Comparison of ENCODE assay signal across 17 cellular contexts in the genomic region with DNA sequence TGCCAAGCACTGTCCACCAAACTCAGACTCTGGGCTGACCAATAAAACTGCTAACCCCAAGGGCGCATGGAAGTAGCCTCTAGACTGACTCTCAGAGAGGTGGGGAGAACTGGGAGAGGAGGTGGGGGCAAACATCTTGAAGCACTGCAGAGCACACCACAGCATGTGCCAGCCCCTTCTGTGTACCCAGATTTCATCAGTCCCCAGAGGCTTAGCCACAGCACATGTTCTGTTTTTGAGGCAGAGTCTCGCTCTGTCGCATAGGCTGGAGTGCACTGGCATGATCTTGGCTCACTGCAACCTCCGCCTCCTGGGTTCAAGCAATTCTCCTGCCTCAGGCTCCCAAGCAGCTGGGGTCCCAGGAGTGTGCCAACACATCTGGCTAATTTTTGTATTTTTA.
DNase-seq lines count a peak whose midpoint lies in the region; ATAC-seq and TF ChIP-seq lines count a peak whose summit lies in the region.
"Had no signal": no experiment of that assay in that cellular context is flagged by ENCODE, and none has a peak within 500 bp of the region (broad histone marks: within the 10 kb centered on the region; RNA-seq: fewer than 3 reads in every experiment).

No MANE protein-coding gene starts in this region.

- intact Hi-C loops in right cardiac atrium (cut with DNase I) = no loop called here

- H3K9me3 ChIP-seq in BE2C = no peaks in the 10 kb centered on the region
- H3K9me3 ChIP-seq in DND-41 (ENCODE audit: insufficient read depth, low read length, severe bottlenecking) = peaks cover 9% of the 10 kb centered on the region
- H3K9me3 ChIP-seq in right cardiac atrium (ENCODE audit: control insufficient read depth, low read length) = no peaks in the 10 kb centered on the region
- H3K9me3 ChIP-seq: Caco-2 had no signal

- peaks cover 4% of the 10 kb centered on the region for H3K4me1 ChIP-seq in BE2C
- H3K4me1 ChIP-seq in DND-41 (ENCODE audit: insufficient read depth, low read length) = peaks cover 28% of the 10 kb centered on the region
- no peaks in the 10 kb centered on the region for H3K4me1 ChIP-seq in right cardiac atrium (ENCODE audit: control insufficient read depth, insufficient read depth, low read length)

- H3K4me2 ChIP-seq in DND-41 (ENCODE audit: insufficient read depth, low read length) = no peak overlapping the region

- no peak overlapping the region for H3K9ac ChIP-seq in DND-41 (ENCODE audit: low read depth, low read length)

- DNase-seq in BE2C (peak; percentile 13), DND-41 (peak; percentile 65), NCI-H524 (lab: John Stamatoyannopoulos, UW) (peak; percentile 46 to 69), glutamatergic neuron (no peak), NCI-H2107 treated with DMSO at 0.1 percent for 48 hours (lab: John Stamatoyannopoulos, UW; ENCODE audit: unreplicated experiment) (no peak), right cardiac atrium (no peak)
- DNase-seq: Caco-2; CD4-positive, alpha-beta T cell; EL; GF-D8; KBM-7; NCI-H1105; NCI-H2081 treated with DMSO at 0.1 percent for 48 hours; NCI-H748 treated with DMSO at 0.1 percent for 48 hours had no signal

- H3K27me3 ChIP-seq in BE2C = no peaks in the 10 kb centered on the region
- no peaks in the 10 kb centered on the region for H3K27me3 ChIP-seq in DND-41 (ENCODE audit: insufficient read depth, low read length, poor library complexity)
- no peaks in the 10 kb centered on the region for H3K27me3 ChIP-seq in right cardiac atrium (ENCODE audit: control insufficient read depth, insufficient read depth)

- peaks cover 4% of the 10 kb centered on the region for H3K27me3 Mint-ChIP-seq in glutamatergic neuron (ENCODE audit: unreplicated experiment)
- H3K27me3 Mint-ChIP-seq: CD4-positive, alpha-beta T cell had no signal

- H3K79me2 ChIP-seq in DND-41 (ENCODE audit: insufficient read depth, low read length) = no peaks in the 10 kb centered on the region

- no peak overlapping the region for H3K4me3 Mint-ChIP-seq in glutamatergic neuron (ENCODE audit: unreplicated experiment)
- H3K4me3 Mint-ChIP-seq: CD4-positive, alpha-beta T cell had no signal

- no peak overlapping the region for H3K4me3 ChIP-seq in BE2C (ENCODE audit: low read depth, low read length)
- H3K4me3 ChIP-seq in DND-41 (ENCODE audit: low read depth in 1 of 2, low read length in 2 of 2) = no peak overlapping the region
- H3K4me3 ChIP-seq in right cardiac atrium (ENCODE audit: low read length) = no peak overlapping the region

- peaks cover 26% of the 10 kb centered on the region for H3K4me1 Mint-ChIP-seq in glutamatergic neuron (ENCODE audit: low read depth, unreplicated experiment)

- no peaks in the 10 kb centered on the region for H4K20me1 ChIP-seq in DND-41 (ENCODE audit: insufficient read depth, low read length)

- 96% methylated on average over 4 of the region's 4 CpGs for WGBS in right cardiac atrium

- no peak overlapping the region for H2AFZ ChIP-seq in DND-41 (ENCODE audit: low read depth, low read length)

- peaks cover 5% of the 10 kb centered on the region for H3K36me3 Mint-ChIP-seq in glutamatergic neuron (ENCODE audit: unreplicated experiment)

- ATAC-seq in DND-41 (ENCODE audit: insufficient read depth, low read depth) = peak; percentile 94
- ATAC-seq in HG03342 (IDR thresholded peaks at IDR 0.05; ENCODE audit: unreplicated experiment) = no peak
- no peak for ATAC-seq in right cardiac atrium
- ATAC-seq: HCT116, Panc1 had no signal

- H3K27ac ChIP-seq in DND-41 (ENCODE audit: low read length) = peak overlapping the region; percentile 54
- no peak overlapping the region for H3K27ac ChIP-seq in right cardiac atrium (ENCODE audit: low read length)

- peak overlapping the region; percentile 3 for H3K27ac Mint-ChIP-seq in glutamatergic neuron (ENCODE audit: unreplicated experiment)

- TF ChIP-seq CTCF in BE2C (IDR thresholded peaks at IDR 0.05; ENCODE audit: low read depth, low read length) (no peak), DND-41 (IDR thresholded peaks at IDR 0.05; ENCODE audit: borderline replicate concordance, extremely low read depth, low read length, poor library complexity, severe bottlenecking) (no peak), glutamatergic neuron (IDR thresholded peaks at IDR 0.05; ENCODE audit: partially characterized antibody, unreplicated experiment) (no peak)

- H3K36me3 ChIP-seq in BE2C (no peaks in the 10 kb centered on the region), DND-41 (ENCODE audit: insufficient read depth, low read length) (no peaks in the 10 kb centered on the region)

- peaks cover 2% of the 10 kb centered on the region for H3K9me3 Mint-ChIP-seq in glutamatergic neuron (ENCODE audit: unreplicated experiment)

Comparison
In these comparisons a context has a peak if more than half of its experiments do, and no peak if none do; other contexts are left out.
1. DNase-seq: peak in BE2C (single experiment), DND-41 (single experiment) and NCI-H524 (2 of 2); none in glutamatergic neuron (single experiment), NCI-H2107 treated with DMSO at 0.1 percent for 48 hours (single experiment) and right cardiac atrium (0 of 3).